22 cellular contexts compared by ENCODE assay signal in the genomic region with DNA sequence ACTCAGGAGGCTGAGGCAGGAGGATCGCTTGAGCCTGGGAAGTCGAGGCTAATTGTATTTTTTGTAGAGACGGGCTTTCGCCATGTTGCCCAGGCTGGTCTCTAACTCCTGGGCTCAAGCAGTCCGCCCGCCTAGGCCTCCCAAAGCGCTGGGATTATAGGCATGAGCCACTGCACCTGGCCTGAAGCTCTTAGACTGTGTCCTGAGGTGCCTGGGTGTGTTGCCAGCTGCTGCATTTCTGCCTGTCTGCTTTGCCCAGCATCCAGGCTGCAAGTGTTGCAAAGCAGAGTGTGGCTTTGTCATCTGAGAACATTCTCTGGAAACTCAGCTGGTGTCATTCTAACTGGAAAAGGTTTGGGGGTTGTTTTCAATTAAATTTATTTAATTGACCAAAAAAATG.
DNase-seq lines count a peak whose midpoint lies in the region; ATAC-seq and TF ChIP-seq lines count a peak whose summit lies in the region.
"Had no signal": no experiment of that assay in that cellular context is flagged by ENCODE, and none has a peak within 500 bp of the region (broad histone marks: within the 10 kb centered on the region; RNA-seq: fewer than 3 reads in every experiment).

No MANE protein-coding gene starts in this region.

- no peak overlapping the region for H3K27ac Mint-ChIP-seq in neural progenitor cell
- H3K27ac Mint-ChIP-seq: HFFc6 had no signal

- peaks cover 7% of the 10 kb centered on the region for H3K9me3 Mint-ChIP-seq in neural progenitor cell

- no peak overlapping the region for H2AFZ ChIP-seq in neural progenitor cell (replicated peaks)

- H3K27me3 Mint-ChIP-seq in neural progenitor cell (ENCODE audit: insufficient read depth, low read depth), result no peaks in the 10 kb centered on the region

- no peaks in the 10 kb centered on the region for H3K27me3 ChIP-seq in WERI-Rb-1 (ENCODE audit: insufficient read depth, low read depth, severe bottlenecking)
- no peaks in the 10 kb centered on the region for H3K27me3 ChIP-seq in neural progenitor cell
- H3K27me3 ChIP-seq: BE2C; BLaER1 treated with 17β-estradiol and CSF1 and Interleukin-3, amounts not matched to agents 10 nM and 100 nM had no signal

- H3K4me3 ChIP-seq in WERI-Rb-1 (ENCODE audit: low read depth, low read length) (no peak overlapping the region), neural progenitor cell (no peak overlapping the region)
- H3K4me3 ChIP-seq: A549; BLaER1 treated with 17β-estradiol and CSF1 and Interleukin-3, amounts not matched to agents 10 nM and 100 nM; HAP-1 had no signal

- no peak overlapping the region for H3K9ac ChIP-seq in neural progenitor cell
- H3K9ac ChIP-seq: BLaER1 treated with 17β-estradiol and CSF1 and Interleukin-3, amounts not matched to agents 10 nM and 100 nM had no signal

- peaks cover 45% of the 10 kb centered on the region for H3K36me3 Mint-ChIP-seq in neural progenitor cell

- no peak overlapping the region for H3K4me3 Mint-ChIP-seq in neural progenitor cell
- H3K4me3 Mint-ChIP-seq: CD4-positive, alpha-beta memory T cell; HFFc6 had no signal

- H3K9me3 ChIP-seq in WERI-Rb-1 (ENCODE audit: severe bottlenecking) (no peaks in the 10 kb centered on the region), neural progenitor cell (ENCODE audit: low read depth) (no peaks in the 10 kb centered on the region)
- H3K9me3 ChIP-seq: A549, BE2C, HAP-1 had no signal

- TF ChIP-seq CTCF in WERI-Rb-1 (IDR thresholded peaks at IDR 0.05; ENCODE audit: low read depth, low read length) (no peak), neural progenitor cell (IDR thresholded peaks at IDR 0.05) (no peak)

- H3K27ac ChIP-seq in WERI-Rb-1 (peak overlapping the region; percentile 4; the same call in 1 of the 2 replicates), neural progenitor cell (no peak overlapping the region)
- H3K27ac ChIP-seq: A549; BLaER1 treated with 17β-estradiol and CSF1 and Interleukin-3, amounts not matched to agents 10 nM and 100 nM had no signal

- peaks cover 28% of the 10 kb centered on the region for H3K4me1 ChIP-seq in neural progenitor cell
- H3K4me1 ChIP-seq: A549, BE2C had no signal

- no peak overlapping the region for H3K4me2 ChIP-seq in neural progenitor cell
- H3K4me2 ChIP-seq: A549; BLaER1 treated with 17β-estradiol and CSF1 and Interleukin-3, amounts not matched to agents 10 nM and 100 nM had no signal

- peaks cover 7% of the 10 kb centered on the region for H4K20me1 ChIP-seq in neural progenitor cell (ENCODE audit: low read depth)
- H4K20me1 ChIP-seq: BLaER1 treated with 17β-estradiol and CSF1 and Interleukin-3, amounts not matched to agents 10 nM and 100 nM had no signal

- peaks cover 30% of the 10 kb centered on the region for H3K4me1 Mint-ChIP-seq in neural progenitor cell

- no peak for ATAC-seq in HG02884 (IDR thresholded peaks at IDR 0.05; ENCODE audit: unreplicated experiment)
- ATAC-seq: A549 had no signal

- H3K36me3 ChIP-seq in WERI-Rb-1 (peaks cover 42% of the 10 kb centered on the region), neural progenitor cell (no peaks in the 10 kb centered on the region)
- H3K36me3 ChIP-seq: BE2C had no signal

- peaks cover 26% of the 10 kb centered on the region for H3F3A ChIP-seq in neural progenitor cell (ENCODE audit: low read depth)

- peak; percentile 9 for DNase-seq in NCI-H2171 treated with DMSO at 0.1 percent for 48 hours (lab: John Stamatoyannopoulos, UW)
- no peak for DNase-seq in NCI-H2171 (lab: John Stamatoyannopoulos, UW)
- DNase-seq in NCI-H82 (lab: John Stamatoyannopoulos, UW), result peak; percentile 76
- DNase-seq in WERI-Rb-1, result peak; percentile 78
- no peak for DNase-seq in neural progenitor cell (ENCODE audit: low spot score)
- DNase-seq in C1 segment of cervical spinal cord (lab: John Stamatoyannopoulos, UW), result no peak
- DNase-seq: 8988T; ACHN; AML-193; BE2C; Calu3; CD4-positive, alpha-beta memory T cell; COR-L47; DMS53; DMS79 treated with DMSO at 0.1 percent for 48 hours; GF-D8; GOT3; HFFc6 had no signal

- H3K79me2 ChIP-seq in neural progenitor cell (ENCODE audit: low read depth), result no peaks in the 10 kb centered on the region

Comparison
In these comparisons a context has a peak if more than half of its experiments do, and no peak if none do; other contexts are left out.
1. DNase-seq: peak in NCI-H2171 treated with DMSO at 0.1 percent for 48 hours (single experiment), NCI-H82 (single experiment) and WERI-Rb-1 (single experiment); none in NCI-H2171 (single experiment), neural progenitor cell (single experiment) and C1 segment of cervical spinal cord (0 of 14).